17 cellular contexts compared by ENCODE assay signal in the genomic region with DNA sequence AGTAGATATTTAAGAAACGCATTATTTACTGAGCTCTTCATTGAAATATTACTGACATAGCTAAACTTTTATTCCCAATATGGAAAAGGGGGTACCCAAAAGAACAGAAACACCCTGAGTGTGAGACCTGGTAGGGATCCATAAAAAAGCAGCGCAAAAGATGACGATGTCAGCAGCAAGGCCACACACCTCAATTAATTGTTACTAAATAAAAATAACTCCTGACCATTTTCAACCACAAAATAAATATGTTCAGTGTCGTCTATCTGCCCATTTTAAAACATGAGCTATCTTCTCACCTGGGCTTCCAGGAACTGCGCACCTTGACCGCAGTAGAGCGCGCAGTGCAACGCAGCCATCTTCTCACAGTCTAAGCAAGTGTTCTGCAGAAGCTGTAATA.
"Had no signal": no experiment of that assay in that cellular context is flagged by ENCODE, and none has a peak within 500 bp of the region (broad histone marks: within the 10 kb centered on the region; RNA-seq: fewer than 3 reads in every experiment).

No MANE protein-coding gene starts in this region.

- ATAC-seq: upper lobe of right lung had no signal

- H3K36me3 Mint-ChIP-seq: activated naive CD8-positive, alpha-beta T cell treated with anti-CD3 and anti-CD28 coated beads for 36 hours had no signal

- H3K4me3 Mint-ChIP-seq: activated naive CD8-positive, alpha-beta T cell treated with anti-CD3 and anti-CD28 coated beads for 36 hours; activated T-helper 1 cell treated with anti-CD3 and anti-CD28 coated beads, Interleukin-12 subunit alpha, Interleukin-12 subunit beta, Interleukin-2, Interleukin-4 antibody, amounts not matched to agents 30 ng/mL and 10 ng/mL and 1 ng/mL, durations not matched to agents 14 hours and 24 hours and 36 hours; neural crest cell had no signal

- H3K4me3 ChIP-seq: stomach, thoracic aorta, upper lobe of right lung had no signal

- H3K27me3 ChIP-seq: stomach, upper lobe of right lung had no signal

- H3K9me3 Mint-ChIP-seq: activated naive CD8-positive, alpha-beta T cell treated with anti-CD3 and anti-CD28 coated beads for 36 hours; activated T-helper 1 cell treated with anti-CD3 and anti-CD28 coated beads, Interleukin-12 subunit alpha, Interleukin-12 subunit beta, Interleukin-2, Interleukin-4 antibody, amounts not matched to agents 30 ng/mL and 10 ng/mL and 1 ng/mL, durations not matched to agents 14 hours and 24 hours and 36 hours; neural crest cell had no signal

- H3K9me3 ChIP-seq: stomach, thoracic aorta, upper lobe of right lung had no signal

- H3K27ac Mint-ChIP-seq: activated T-helper 1 cell treated with anti-CD3 and anti-CD28 coated beads, Interleukin-12 subunit alpha, Interleukin-12 subunit beta, Interleukin-2, Interleukin-4 antibody, amounts not matched to agents 30 ng/mL and 10 ng/mL and 1 ng/mL, durations not matched to agents 14 hours and 24 hours and 36 hours; progenitor cell of endocrine pancreas had no signal

- DNase-seq: activated CD8-positive, alpha-beta memory T cell treated with anti-CD3 and anti-CD28 coated beads for 24 hours; activated gamma-delta T cell treated with Interleukin-2 at 50 U/mL for 16 hours; activated naive CD8-positive, alpha-beta T cell treated with anti-CD3 and anti-CD28 coated beads for 36 hours; amniotic stem cell; dermis blood vessel endothelial cell; effector memory CD4-positive, alpha-beta T cell; mesenchymal stem cell; stimulated activated CD4-positive, alpha-beta T cell treated with anti-CD3 and anti-CD28 coated beads, Interleukin-12 subunit alpha, Interleukin-12 subunit beta, amount 100 ng/mL, for 4 hours; stimulated activated CD4-positive, alpha-beta T cell treated with anti-CD3 and anti-CD28 coated beads, Interleukin-1b, Interleukin-23, amount 100 ng/mL, for 48 hours; stomach; SW 1271; T1000; upper lobe of right lung had no signal

- H3K36me3 ChIP-seq: thoracic aorta had no signal

- H3K27ac ChIP-seq: stomach, thoracic aorta, upper lobe of right lung had no signal

- H3K27me3 Mint-ChIP-seq: activated naive CD8-positive, alpha-beta T cell treated with anti-CD3 and anti-CD28 coated beads for 36 hours; progenitor cell of endocrine pancreas had no signal
